In genomic region chr21:43975469-43976098, GRCh38 we compare ENCODE assay signal across 8 cellular contexts. TPM values are rescaled to one million over a fixed set of nuclear protein-coding genes. Genes with fewer than 3 reads are reported as not detected.
DNase-seq lines count a peak whose midpoint lies in the region; ATAC-seq and TF ChIP-seq lines count a peak whose summit lies in the region.

No MANE protein-coding gene starts in this region.

- H3K9me3 ChIP-seq in CD8-positive, alpha-beta T cell (ENCODE audit: low read length) = no peaks in the 10 kb centered on the region
- H3K9me3 ChIP-seq in effector memory CD4-positive, alpha-beta T cell (ENCODE audit: control insufficient read depth, low read length) = no peaks in the 10 kb centered on the region

- H3K36me3 ChIP-seq in CD8-positive, alpha-beta T cell (ENCODE audit: insufficient read depth, low read length) = peaks cover under 1% of the 10 kb centered on the region
- peaks cover 29% of the 10 kb centered on the region for H3K36me3 ChIP-seq in effector memory CD4-positive, alpha-beta T cell (ENCODE audit: control insufficient read depth, insufficient read depth, low read length)

- H3K27ac ChIP-seq in CD8-positive, alpha-beta T cell (ENCODE audit: low read depth, low read length) = no peak overlapping the region
- H3K27ac ChIP-seq in effector memory CD4-positive, alpha-beta T cell (ENCODE audit: insufficient read depth, low read length, poor library complexity, severe bottlenecking) = no peak overlapping the region

- DNase-seq in CD8-positive, alpha-beta T cell = peak; percentile 72 to 89 (median 80)
- DNase-seq in HFFc6 (peak; percentile 40), NCI-H524 treated with DMSO at 0.1 percent for 48 hours (lab: John Stamatoyannopoulos, UW) (peak; percentile 8), memory B cell (ENCODE audit: low spot score in 2 of 2) (peak; percentile 77 to 84)
- peak; percentile 91 for DNase-seq in activated CD8-positive, alpha-beta T cell treated with anti-CD3 and anti-CD28 coated beads for 36 hours
- peak; percentile 52 to 67 (median 60) for DNase-seq in effector memory CD4-positive, alpha-beta T cell
- peak; percentile 58 to 65 for DNase-seq in stimulated activated CD8-positive, alpha-beta memory T cell treated with anti-CD3 and anti-CD28 coated beads, Interleukin-15, amount 100 ng/mL, for 4 hours (ENCODE audit: low read depth in 2 of 2)

- intact Hi-C loops in CD8-positive, alpha-beta T cell (cut with DNase I, micrococcal nuclease) = loop anchor here (1.0 kb wide), 2 partner anchors 36 to 165 kb away; no protein-coding TSS in a partner anchor
- intact Hi-C loops in activated CD8-positive, alpha-beta T cell treated with anti-CD3 and anti-CD28 coated beads for 36 hours (cut with micrococcal nuclease) = no loop called here

- H3K27me3 Mint-ChIP-seq in CD8-positive, alpha-beta T cell (ENCODE audit: low read depth) = no peaks in the 10 kb centered on the region
- H3K27me3 Mint-ChIP-seq in HFFc6 (ENCODE audit: insufficient read depth) (peaks cover 1% of the 10 kb centered on the region; the same call in 1 of the 2 replicates), memory B cell (no peaks in the 10 kb centered on the region)
- no peaks in the 10 kb centered on the region for H3K27me3 Mint-ChIP-seq in activated CD8-positive, alpha-beta T cell treated with anti-CD3 and anti-CD28 coated beads for 36 hours

- CTCF ChIA-PET in CD8-positive, alpha-beta T cell (lab: Charles Lee) = interaction anchor here (0.6 to 2.1 kb wide), 29 partner anchors 9 to 1422 kb away, joined by 3 to 18 read pairs (median 4); no protein-coding TSS in a partner anchor
- CTCF ChIA-PET in activated CD8-positive, alpha-beta T cell treated with anti-CD3 and anti-CD28 coated beads for 36 hours (lab: Charles Lee) = interaction anchor here (0.5 to 2.6 kb wide), 33 partner anchors 9 to 323 kb away, joined by 3 to 25 read pairs (median 5); no protein-coding TSS in a partner anchor

- POLR2A ChIA-PET in CD8-positive, alpha-beta T cell (lab: Charles Lee) = interaction anchor here (0.7 kb wide), 1 partner anchor 19 kb away, joined by 3 read pairs; no protein-coding TSS in a partner anchor
- POLR2A ChIA-PET in activated CD8-positive, alpha-beta T cell treated with anti-CD3 and anti-CD28 coated beads for 36 hours (lab: Charles Lee) = interaction anchor here (0.8 to 0.9 kb wide), 3 partner anchors 13 to 165 kb away, joined by 3 to 4 read pairs (median 4); no protein-coding TSS in a partner anchor

- H3K36me3 Mint-ChIP-seq in CD8-positive, alpha-beta T cell = peaks cover 45% of the 10 kb centered on the region
- H3K36me3 Mint-ChIP-seq in HFFc6 (ENCODE audit: low read depth) (peaks cover 5% of the 10 kb centered on the region; the same call in 1 of the 2 replicates), memory B cell (peaks cover 6% of the 10 kb centered on the region)
- H3K36me3 Mint-ChIP-seq in activated CD8-positive, alpha-beta T cell treated with anti-CD3 and anti-CD28 coated beads for 36 hours (ENCODE audit: low read depth) = no peaks in the 10 kb centered on the region

- no peaks in the 10 kb centered on the region for H3K9me3 Mint-ChIP-seq in CD8-positive, alpha-beta T cell
- H3K9me3 Mint-ChIP-seq in HFFc6 (no peaks in the 10 kb centered on the region), memory B cell (no peaks in the 10 kb centered on the region)
- H3K9me3 Mint-ChIP-seq in activated CD8-positive, alpha-beta T cell treated with anti-CD3 and anti-CD28 coated beads for 36 hours = no peaks in the 10 kb centered on the region

- H3K4me3 Mint-ChIP-seq in CD8-positive, alpha-beta T cell = no peak overlapping the region
- H3K4me3 Mint-ChIP-seq in HFFc6 = no peak overlapping the region
- no peak overlapping the region for H3K4me3 Mint-ChIP-seq in activated CD8-positive, alpha-beta T cell treated with anti-CD3 and anti-CD28 coated beads for 36 hours
- H3K4me3 Mint-ChIP-seq in memory B cell = no peak overlapping the region

- no peaks in the 10 kb centered on the region for H3K27me3 ChIP-seq in CD8-positive, alpha-beta T cell (ENCODE audit: insufficient read depth, low read length)
- no peaks in the 10 kb centered on the region for H3K27me3 ChIP-seq in effector memory CD4-positive, alpha-beta T cell (replicated peaks; ENCODE audit: control insufficient read depth, insufficient read depth, low read length, poor library complexity, severe bottlenecking)

- ATAC-seq in CD8-positive, alpha-beta T cell = peak; percentile 98
- ATAC-seq in activated CD8-positive, alpha-beta T cell treated with anti-CD3 and anti-CD28 coated beads for 36 hours = peak; percentile 98
- ATAC-seq in memory B cell (ENCODE audit: low read depth) (peak; percentile 99), HG03025 (IDR thresholded peaks at IDR 0.05; ENCODE audit: low FRiP score, unreplicated experiment) (no peak)

- peaks cover 14% of the 10 kb centered on the region for H3K4me1 Mint-ChIP-seq in CD8-positive, alpha-beta T cell (ENCODE audit: low read depth)
- H3K4me1 Mint-ChIP-seq in HFFc6 (ENCODE audit: low read depth) (peaks cover 7% of the 10 kb centered on the region), memory B cell (peaks cover 13% of the 10 kb centered on the region)
- peaks cover 6% of the 10 kb centered on the region for H3K4me1 Mint-ChIP-seq in activated CD8-positive, alpha-beta T cell treated with anti-CD3 and anti-CD28 coated beads for 36 hours (ENCODE audit: low read depth)

- TF ChIP-seq CTCF in CD8-positive, alpha-beta T cell (IDR thresholded peaks at IDR 0.05) = peak; percentile 95
- TF ChIP-seq CTCF in HFFc6 (IDR thresholded peaks at IDR 0.05) = peak; percentile 92
- TF ChIP-seq CTCF in activated CD8-positive, alpha-beta T cell treated with anti-CD3 and anti-CD28 coated beads for 36 hours (IDR thresholded peaks at IDR 0.05) = peak; percentile 90

- no peak overlapping the region for H3K4me3 ChIP-seq in CD8-positive, alpha-beta T cell (ENCODE audit: low read depth, low read length)
- no peak overlapping the region for H3K4me3 ChIP-seq in effector memory CD4-positive, alpha-beta T cell (ENCODE audit: insufficient read depth, low read depth, low read length, poor library complexity, severe bottlenecking)

- H3K27ac Mint-ChIP-seq in CD8-positive, alpha-beta T cell = no peak overlapping the region
- H3K27ac Mint-ChIP-seq in HFFc6 (peak overlapping the region; percentile 71; the same call in 1 of the 2 replicates), memory B cell (no peak overlapping the region)
- no peak overlapping the region for H3K27ac Mint-ChIP-seq in activated CD8-positive, alpha-beta T cell treated with anti-CD3 and anti-CD28 coated beads for 36 hours

- H3K4me1 ChIP-seq in CD8-positive, alpha-beta T cell (ENCODE audit: insufficient read depth, low read length) = no peaks in the 10 kb centered on the region
- no peaks in the 10 kb centered on the region for H3K4me1 ChIP-seq in effector memory CD4-positive, alpha-beta T cell (ENCODE audit: control insufficient read depth, insufficient read depth, low read length, poor library complexity, severe bottlenecking)

RNA-seq across cellular contexts. Expression of gene TRAPPC10, which starts 36.5 kb away (rescaled TPM):
- 100 to 1,000 TPM; 128 to 130 TPM for total RNA-seq in CD8-positive, alpha-beta T cell
- total RNA-seq in HFFc6 (2021; fragmentation: NEBNext Ultra II Directional; extraction: Animal tissue kit (Norgen Biotek cat#: 25700)) = 10 to 100 TPM; 24.1 to 29.4 (median 27.7) TPM
- 10 to 100 TPM; 44.1 to 45.4 TPM for total RNA-seq in activated CD8-positive, alpha-beta T cell treated with anti-CD3 and anti-CD28 coated beads for 36 hours

Comparison
In these comparisons a context has a peak if more than half of its experiments do, and no peak if none do; other contexts are left out.
1. DNase-seq: peak in every context shown above with its lines; median percentile 91 in activated CD8-positive, alpha-beta T cell treated with anti-CD3 and anti-CD28 coated beads for 36 hours; 80 in memory B cell; 80 in CD8-positive, alpha-beta T cell; 62 in stimulated activated CD8-positive, alpha-beta memory T cell treated with anti-CD3 and anti-CD28 coated beads, Interleukin-15, amount 100 ng/mL, for 4 hours; 60 in effector memory CD4-positive, alpha-beta T cell; 40 in HFFc6; 8 in NCI-H524 treated with DMSO at 0.1 percent for 48 hours.